11 cellular contexts compared by ENCODE assay signal in the genomic region with DNA sequence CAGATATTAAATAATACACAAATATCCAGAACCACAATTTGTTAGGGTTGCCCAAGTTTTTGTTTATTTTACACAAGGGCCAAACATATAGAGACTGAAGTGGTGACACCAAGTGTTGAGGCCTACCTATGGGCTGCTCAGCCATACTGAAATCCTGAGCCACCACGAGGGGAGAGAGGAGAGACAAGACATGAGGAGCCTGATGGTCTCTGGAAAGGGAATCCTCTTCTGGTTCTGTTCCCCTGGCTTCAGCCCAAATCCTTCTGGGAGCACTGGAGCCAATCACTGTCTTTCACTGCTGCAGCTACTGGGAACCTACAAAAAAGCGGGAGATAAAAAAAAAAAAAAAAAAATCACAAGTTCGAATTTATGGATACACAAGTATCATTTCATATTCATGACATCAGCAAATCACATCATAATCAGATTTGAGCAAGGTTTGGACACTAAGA. TPM values are rescaled to one million over a fixed set of nuclear protein-coding genes. Genes with fewer than 3 reads are reported as not detected.
DNase-seq lines count a peak whose midpoint lies in the region; ATAC-seq and TF ChIP-seq lines count a peak whose summit lies in the region.
"Had no signal": no experiment of that assay in that cellular context is flagged by ENCODE, and none has a peak within 500 bp of the region (broad histone marks: within the 10 kb centered on the region; RNA-seq: fewer than 3 reads in every experiment).

No MANE protein-coding gene starts in this region.

- H3K4me1 ChIP-seq in iPS-20b (ENCODE audit: insufficient read depth, low read length) (peaks cover 54% of the 10 kb centered on the region), subcutaneous abdominal adipose tissue (ENCODE audit: control insufficient read depth in 5 of 5, insufficient read depth in 5 of 5, low read length in 5 of 5) (peaks cover 0 to 49% (median 41%) of the 10 kb centered on the region in 5 donors), colonic mucosa (no peaks in the 10 kb centered on the region)

- ATAC-seq in omental fat pad (ENCODE audit: low FRiP score) = no peak
- ATAC-seq: stimulated activated naive CD8-positive, alpha-beta T cell treated with anti-CD3 and anti-CD28 coated beads, Interleukin-15, Interleukin-2, amounts not matched to agents 100 U/mL and 50 U/mL, for 24 hours had no signal

- intact Hi-C loops in colonic mucosa (cut with DNase I) = loop anchor here (10.0 kb wide), 1 partner anchor 801 kb away; a partner anchor contains a TSS

- no peak overlapping the region for H3K27ac Mint-ChIP-seq in T-helper 2 cell treated with Interferon-gamma antibody and Interleukin-4, amounts not matched to agents 5 μg/mL and 100 μg/mL, for 36 hours

- H3K36me3 Mint-ChIP-seq in T-helper 2 cell treated with Interferon-gamma antibody and Interleukin-4, amounts not matched to agents 5 μg/mL and 100 μg/mL, for 36 hours (ENCODE audit: low read depth) = peaks cover 2% of the 10 kb centered on the region

- H3K36me3 ChIP-seq in SK-N-MC (ENCODE audit: insufficient read depth, low read length) = no peaks in the 10 kb centered on the region
- H3K36me3 ChIP-seq in iPS-20b (ENCODE audit: insufficient read depth, low read depth, low read length) = no peaks in the 10 kb centered on the region
- H3K36me3 ChIP-seq in subcutaneous abdominal adipose tissue (ENCODE audit: control insufficient read depth in 5 of 5, insufficient read depth in 5 of 5, low read length in 5 of 5) = no peaks in the 10 kb centered on the region
- no peaks in the 10 kb centered on the region for H3K36me3 ChIP-seq in colonic mucosa
- H3K36me3 ChIP-seq: brain microvascular endothelial cell had no signal

- H3K27me3 Mint-ChIP-seq in T-helper 2 cell treated with Interferon-gamma antibody and Interleukin-4, amounts not matched to agents 5 μg/mL and 100 μg/mL, for 36 hours (ENCODE audit: low read depth) = peaks cover 73% of the 10 kb centered on the region

- H3K9me3 ChIP-seq in SK-N-MC (ENCODE audit: low read depth, low read length) (no peaks in the 10 kb centered on the region), iPS-20b (ENCODE audit: insufficient read depth, low read depth, low read length) (no peaks in the 10 kb centered on the region), subcutaneous abdominal adipose tissue (ENCODE audit: control insufficient read depth in 5 of 5, low read length in 5 of 5) (no peaks in the 10 kb centered on the region), colonic mucosa (no peaks in the 10 kb centered on the region)

- H3K9ac ChIP-seq in SK-N-MC (ENCODE audit: insufficient read length) (peak overlapping the region; percentile 95), iPS-20b (ENCODE audit: low read depth, low read length) (peak overlapping the region; percentile 98; the same call in 1 of the 2 replicates), subcutaneous abdominal adipose tissue (ENCODE audit: low read length in 5 of 5) (no peak overlapping the region), colonic mucosa (ENCODE audit: low read depth in 2 of 2, low read length in 2 of 2) (no peak overlapping the region)

- peaks cover 23% of the 10 kb centered on the region; the same call in 1 of the 2 replicates for H3K27me3 ChIP-seq in iPS-20b (ENCODE audit: insufficient read depth, low read length)
- H3K27me3 ChIP-seq in subcutaneous abdominal adipose tissue (ENCODE audit: control insufficient read depth in 5 of 5, insufficient read depth in 4 of 5, low read length in 5 of 5) = peaks cover 0 to 5% (median 0%) of the 10 kb centered on the region in 5 donors
- peaks cover 20% of the 10 kb centered on the region for H3K27me3 ChIP-seq in colonic mucosa
- H3K27me3 ChIP-seq: brain microvascular endothelial cell had no signal

- peak overlapping the region; percentile 39 for H3K4me3 Mint-ChIP-seq in T-helper 2 cell treated with Interferon-gamma antibody and Interleukin-4, amounts not matched to agents 5 μg/mL and 100 μg/mL, for 36 hours

- peaks cover 45% of the 10 kb centered on the region for H3K4me1 Mint-ChIP-seq in T-helper 2 cell treated with Interferon-gamma antibody and Interleukin-4, amounts not matched to agents 5 μg/mL and 100 μg/mL, for 36 hours (ENCODE audit: low read depth)

- TF ChIP-seq CTCF in omental fat pad (IDR thresholded peaks at IDR 0.05) = no peak
- no peak for TF ChIP-seq CTCF in coronary artery (IDR thresholded peaks at IDR 0.05)
- no peak for TF ChIP-seq CTCF in colonic mucosa (IDR thresholded peaks at IDR 0.05)

- no peaks in the 10 kb centered on the region for H3K9me3 Mint-ChIP-seq in T-helper 2 cell treated with Interferon-gamma antibody and Interleukin-4, amounts not matched to agents 5 μg/mL and 100 μg/mL, for 36 hours

- peak overlapping the region; percentile 99 for H3K27ac ChIP-seq in SK-N-MC
- peak overlapping the region; percentile 54 for H3K27ac ChIP-seq in iPS-20b (ENCODE audit: low read length)
- peak overlapping the region; percentile 20 for H3K27ac ChIP-seq in subcutaneous abdominal adipose tissue (ENCODE audit: low read depth, low read length)
- no peak overlapping the region for H3K27ac ChIP-seq in coronary artery
- no peak overlapping the region for H3K27ac ChIP-seq in colonic mucosa
- H3K27ac ChIP-seq: brain microvascular endothelial cell had no signal

- no peak for DNase-seq in T-helper 2 cell treated with Interferon-gamma antibody and Interleukin-4, amounts not matched to agents 5 μg/mL and 100 μg/mL, for 36 hours (ENCODE audit: low spot score)
- no peak for DNase-seq in T-helper 2 cell
- DNase-seq in SK-N-MC (ENCODE audit: low read depth, low spot score) = no peak
- no peak for DNase-seq in omental fat pad (ENCODE audit: low spot score)
- no peak for DNase-seq in coronary artery (ENCODE audit: low spot score)
- DNase-seq in colonic mucosa = no peak
- DNase-seq: brain microvascular endothelial cell; CD8-positive, alpha-beta memory T cell; stimulated activated naive CD8-positive, alpha-beta T cell treated with anti-CD3 and anti-CD28 coated beads, Interleukin-15, Interleukin-2, amounts not matched to agents 100 U/mL and 50 U/mL, for 24 hours had no signal

- H3K4me3 ChIP-seq in SK-N-MC (peak overlapping the region; percentile 80), iPS-20b (ENCODE audit: low read length) (peak overlapping the region; percentile 95), subcutaneous abdominal adipose tissue (ENCODE audit: low read depth in 1 of 5, low read length in 5 of 5) (no peak overlapping the region), coronary artery (no peak overlapping the region), colonic mucosa (no peak overlapping the region)

RNA-seq across cellular contexts. Expression of a gene that starts 1.9 kb away (rescaled TPM):
- 1 to 10 TPM in 2 of 4 donors, under 1 TPM in 2; 0.36 to 1.4 (median 0.77) TPM for total RNA-seq in omental fat pad
- under 1 TPM; 0.10 to 0.45 TPM for total RNA-seq in colonic mucosa

RNA-seq across cellular contexts. Expression of a gene that starts 10.4 kb away (rescaled TPM):
- total RNA-seq in omental fat pad = 10 to 100 TPM; 33.4 to 58.1 (median 43.6) TPM
- 10 to 100 TPM; 17.8 to 25.1 TPM for total RNA-seq in colonic mucosa

Comparison
In these comparisons a context has a peak if more than half of its experiments do, and no peak if none do; other contexts are left out.
1. H3K27ac ChIP-seq: peak in SK-N-MC (single experiment), iPS-20b (single experiment) and subcutaneous abdominal adipose tissue (single experiment); none in coronary artery (0 of 2) and colonic mucosa (single experiment).
2. H3K4me3 ChIP-seq: peak in SK-N-MC (single experiment) and iPS-20b (single experiment); none in subcutaneous abdominal adipose tissue (0 of 5), coronary artery (single experiment) and colonic mucosa (single experiment).
3. H3K9ac ChIP-seq: peak in SK-N-MC (single experiment) and iPS-20b (single experiment); none in subcutaneous abdominal adipose tissue (0 of 5) and colonic mucosa (0 of 2).